In the genomic region with DNA sequence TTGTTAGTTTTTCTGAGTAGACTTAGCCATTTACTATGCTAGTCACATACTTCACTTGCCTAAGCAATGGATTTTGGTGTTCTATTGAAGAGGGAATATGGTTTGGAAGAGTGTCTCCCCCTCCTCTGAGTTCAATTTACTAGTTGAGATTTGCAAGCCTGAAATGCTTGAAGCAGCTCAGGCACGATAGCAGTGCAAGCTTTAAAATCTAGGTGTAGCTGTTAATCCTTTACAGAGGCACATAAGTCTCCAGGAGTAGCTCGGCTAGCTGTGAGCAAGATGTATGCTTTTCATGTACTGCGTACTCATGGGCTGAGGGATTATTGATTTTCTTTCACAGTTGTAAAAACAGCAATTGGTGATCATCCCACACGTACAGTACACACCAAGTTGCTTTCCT, we compare ENCODE assay signal across 8 cellular contexts. TPM values are rescaled to one million over a fixed set of nuclear protein-coding genes. Genes with fewer than 3 reads are reported as not detected.
A peak's percentile ranks its signal among the peaks of the same experiment; 100 is the strongest.
DNase-seq lines count a peak whose midpoint lies in the region; ATAC-seq, FAIRE-seq and TF ChIP-seq lines count a peak whose summit lies in the region.

No MANE protein-coding gene starts in this region.

- peak overlapping the region; percentile 89 for H3K27ac Mint-ChIP-seq in neural progenitor cell

- peaks cover 4% of the 10 kb centered on the region for H3K9me3 Mint-ChIP-seq in neural progenitor cell

- peak overlapping the region; percentile 70 for H3K4me3 ChIP-seq in BE2C (ENCODE audit: low read depth, low read length)
- peak overlapping the region; percentile 86 for H3K4me3 ChIP-seq in epithelial cell of proximal tubule (ENCODE audit: low read depth, low read length)
- H3K4me3 ChIP-seq in neural progenitor cell: peak overlapping the region; percentile 67

- TF ChIP-seq CTCF in BE2C (IDR thresholded peaks at IDR 0.05; ENCODE audit: low read depth, low read length) (peak; percentile 24; the same call in 1 of the 2 replicates), epithelial cell of proximal tubule (conservative IDR thresholded peaks at IDR 0.05; ENCODE audit: low read depth, low read length) (no peak), neural progenitor cell (IDR thresholded peaks at IDR 0.05) (peak; percentile 11)

- H3K4me2 ChIP-seq in neural progenitor cell: peak overlapping the region; percentile 90

- H3K4me3 Mint-ChIP-seq in neural progenitor cell: peak overlapping the region; percentile 91

- peak overlapping the region; percentile 6 for H3K27ac ChIP-seq in neural progenitor cell

- H3K4me1 ChIP-seq in BE2C (peaks cover 5% of the 10 kb centered on the region), neural progenitor cell (peaks cover 26% of the 10 kb centered on the region)

- no peaks in the 10 kb centered on the region for H3K27me3 ChIP-seq in BE2C
- H3K27me3 ChIP-seq in neural progenitor cell: no peaks in the 10 kb centered on the region

- peaks cover 15% of the 10 kb centered on the region for H3K4me1 Mint-ChIP-seq in neural progenitor cell

- H3K9me3 ChIP-seq in BE2C (no peaks in the 10 kb centered on the region), neural progenitor cell (ENCODE audit: low read depth) (no peaks in the 10 kb centered on the region)

- peaks cover 58% of the 10 kb centered on the region for H3K79me2 ChIP-seq in neural progenitor cell (ENCODE audit: low read depth)

- no peaks in the 10 kb centered on the region for H4K20me1 ChIP-seq in neural progenitor cell (ENCODE audit: low read depth)

- ATAC-seq in GM19023 (IDR thresholded peaks at IDR 0.05; ENCODE audit: unreplicated experiment) (no peak), HG03565 (IDR thresholded peaks at IDR 0.05; ENCODE audit: unreplicated experiment) (no peak)

- no peaks in the 10 kb centered on the region for H3K36me3 ChIP-seq in BE2C
- no peaks in the 10 kb centered on the region for H3K36me3 ChIP-seq in neural progenitor cell

- peaks cover 4% of the 10 kb centered on the region for H3K27me3 Mint-ChIP-seq in neural progenitor cell (ENCODE audit: insufficient read depth, low read depth)

- peaks cover 9% of the 10 kb centered on the region for H3K36me3 Mint-ChIP-seq in neural progenitor cell

- no peak for FAIRE-seq in RCC 7860 (lab: Jason Lieb, UNC)

- DNase-seq in BE2C (peak; percentile 24), NCI-H2227 treated with DMSO at 0.1 percent for 48 hours (lab: John Stamatoyannopoulos, UW) (peak; percentile 15), epithelial cell of proximal tubule (ENCODE audit: low read depth) (no peak), neural progenitor cell (ENCODE audit: low spot score) (peak; percentile 52), RCC 7860 (ENCODE audit: low spot score) (no peak), 8988T (no peak)

- H3K9ac ChIP-seq in neural progenitor cell: peak overlapping the region; percentile 40

- H3F3A ChIP-seq in neural progenitor cell (ENCODE audit: low read depth): peaks cover 9% of the 10 kb centered on the region

- H2AFZ ChIP-seq in neural progenitor cell (replicated peaks): no peak overlapping the region

RNA-seq across cellular contexts. Expression of a gene that starts 0.7 kb away (rescaled TPM):
- 6.5 TPM for polyA plus RNA-seq in BE2C (2012; ENCODE audit: insufficient read depth, insufficient read length, low read depth)
- 2.8 and 3.3 TPM in 2 replicates for total RNA-seq in epithelial cell of proximal tubule
- 24.0 and 41.8 TPM in 2 replicates for total RNA-seq in neural progenitor cell (ENCODE audit: low replicate concordance)

Comparison
In these comparisons a context has a peak if more than half of its experiments do, and no peak if none do; other contexts are left out.
1. DNase-seq: peak in BE2C (single experiment), NCI-H2227 treated with DMSO at 0.1 percent for 48 hours (single experiment) and neural progenitor cell (single experiment); none in epithelial cell of proximal tubule (single experiment), RCC 7860 (single experiment) and 8988T (single experiment).
2. Peak in every context shown above with its lines, with median percentiles within 50 percentile points of each other: H3K4me3 ChIP-seq.